ENCODE assay signal across 10 cellular contexts in the genomic region with DNA sequence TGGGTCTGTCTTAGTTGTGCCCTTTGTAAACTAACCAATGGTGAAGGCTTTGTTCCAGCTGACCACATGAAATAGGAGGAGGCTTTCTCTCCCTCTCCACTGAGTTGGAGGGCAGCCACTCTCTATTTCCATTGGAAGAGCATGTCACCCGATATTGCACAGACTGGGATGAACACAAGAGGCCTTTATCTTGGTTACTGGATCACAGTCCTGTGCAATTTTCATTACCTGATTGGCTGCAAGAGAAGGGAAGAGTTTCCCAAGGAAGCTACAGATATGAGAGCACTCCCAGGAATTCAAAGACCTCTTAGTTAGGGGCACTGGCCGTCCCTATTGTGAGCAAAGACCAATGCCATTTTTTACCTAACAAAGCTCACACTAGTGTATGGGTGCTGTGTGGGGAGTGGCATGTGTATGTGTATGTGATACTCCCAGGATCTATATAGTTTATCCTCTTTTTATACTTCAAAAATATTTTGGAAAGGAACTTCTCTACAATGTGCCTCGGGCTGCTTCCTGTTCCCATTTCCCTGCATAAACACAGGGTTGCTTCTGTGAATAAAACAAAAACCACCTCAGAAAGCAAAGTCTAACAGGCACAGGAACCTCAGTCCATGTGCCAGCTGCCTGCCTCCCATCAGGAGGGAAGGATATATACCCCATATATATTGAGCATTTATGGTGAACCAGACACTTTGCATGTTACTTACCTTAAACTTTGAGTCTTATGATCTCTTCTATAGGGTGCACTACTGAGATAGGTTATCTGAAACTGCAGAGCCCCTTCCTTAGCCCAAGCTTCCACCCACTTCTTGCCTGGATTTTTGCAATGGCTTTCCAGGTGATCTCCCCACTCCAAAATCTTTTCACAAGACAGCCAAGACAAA.
DNase-seq lines count a peak whose midpoint lies in the region; ATAC-seq and TF ChIP-seq lines count a peak whose summit lies in the region.
"Had no signal": no experiment of that assay in that cellular context is flagged by ENCODE, and none has a peak within 500 bp of the region (broad histone marks: within the 10 kb centered on the region; RNA-seq: fewer than 3 reads in every experiment).

No MANE protein-coding gene starts in this region.

- ATAC-seq in GM18907 (IDR thresholded peaks at IDR 0.05; ENCODE audit: unreplicated experiment), result peak; percentile 28
- ATAC-seq in HG03175 (IDR thresholded peaks at IDR 0.05; ENCODE audit: unreplicated experiment), result no peak
- ATAC-seq: Panc1 had no signal

- TF ChIP-seq CTCF in spleen (IDR thresholded peaks at IDR 0.05 in 8 of 11, conservative IDR thresholded peaks at IDR 0.05 in 3 of 11), result no peak

- DNase-seq in NCI-H510A treated with DMSO at 0.1 percent for 48 hours (lab: John Stamatoyannopoulos, UW) (peak; percentile 86), occipital lobe (lab: John Stamatoyannopoulos, UW) (peak; percentile 52), activated gamma-delta T cell (lab: John Stamatoyannopoulos, UW) (no peak), spleen (no peak)
- no peak for DNase-seq in activated naive CD4-positive, alpha-beta T cell treated with anti-CD3 and anti-CD28 coated beads, Interleukin-2, amount 50 U/mL, for 16 hours
- DNase-seq: stimulated activated CD4-positive, alpha-beta T cell treated with anti-CD3 and anti-CD28 coated beads, Interleukin-2, amount 100 ng/mL, for 48 hours had no signal

- 60 to 65% methylated on average over 3 of the region's 3 CpGs for WGBS in ectodermal cell, 2 experiments
- WGBS in spleen, 5 donors, result 53 to 59% (median 55%) methylated on average over 3 of the region's 3 CpGs

- H3K27me3 ChIP-seq in ectodermal cell (ENCODE audit: control insufficient read depth, insufficient read depth, low read length, poor library complexity, severe bottlenecking) (no peaks in the 10 kb centered on the region), spleen (replicated peaks in 1 of 7) (peaks cover 0 to 19% (median 0%) of the 10 kb centered on the region in 7 donors)

- TF ChIP-seq POLR2A in spleen (IDR thresholded peaks at IDR 0.05), result no peak

- H3K36me3 ChIP-seq in ectodermal cell (ENCODE audit: control insufficient read depth, insufficient read depth, low read length) (no peaks in the 10 kb centered on the region), spleen (no peaks in the 10 kb centered on the region)

- H3K4me3 ChIP-seq in ectodermal cell (ENCODE audit: insufficient read depth, low read depth, low read length) (no peak overlapping the region), spleen (no peak overlapping the region)

- no peaks in the 10 kb centered on the region for H3K9me3 ChIP-seq in ectodermal cell (ENCODE audit: control insufficient read depth, low read length)
- peaks cover 0 to 6% (median 0%) of the 10 kb centered on the region in 8 donors for H3K9me3 ChIP-seq in spleen

- intact Hi-C loops in spleen (cut with DNase I; ENCODE audit: low total_unique reads), result no loop called here

- H3K27ac ChIP-seq in ectodermal cell (ENCODE audit: insufficient read depth, low read depth, low read length, poor library complexity, severe bottlenecking) (peak overlapping the region; percentile 70), spleen (no peak overlapping the region)

- peaks cover 16% of the 10 kb centered on the region for H3K4me1 ChIP-seq in ectodermal cell (ENCODE audit: control insufficient read depth, insufficient read depth, low read length)
- H3K4me1 ChIP-seq in spleen, result no peaks in the 10 kb centered on the region

Comparison
In these comparisons a context has a peak if more than half of its experiments do, and no peak if none do; other contexts are left out.
1. DNase-seq: peak in NCI-H510A treated with DMSO at 0.1 percent for 48 hours (single experiment) and occipital lobe (single experiment); none in activated gamma-delta T cell (single experiment), activated naive CD4-positive, alpha-beta T cell treated with anti-CD3 and anti-CD28 coated beads, Interleukin-2, amount 50 U/mL, for 16 hours (single experiment) and spleen (single experiment).